ENCODE assay signal across 15 cellular contexts in the genomic region with DNA sequence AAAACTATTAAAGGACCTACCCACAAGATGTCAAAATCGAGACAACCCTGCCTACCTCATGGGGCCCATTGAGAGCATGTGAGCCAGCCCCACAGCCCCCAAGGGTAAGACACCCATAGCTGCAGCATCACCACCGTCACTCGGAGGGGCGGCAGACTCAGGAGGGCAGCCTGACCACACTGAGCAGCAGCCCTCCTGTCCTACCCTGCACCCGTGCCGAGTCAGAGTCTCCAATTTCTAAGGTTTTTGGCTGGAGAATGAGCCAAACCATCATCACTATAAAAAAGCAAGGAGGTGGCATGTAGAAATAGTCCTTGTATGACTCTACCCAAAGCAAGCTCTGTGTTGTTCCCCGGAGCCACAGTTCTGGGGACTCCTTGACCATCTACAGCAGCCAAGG.
DNase-seq lines count a peak whose midpoint lies in the region; ATAC-seq and TF ChIP-seq lines count a peak whose summit lies in the region.
"Had no signal": no experiment of that assay in that cellular context is flagged by ENCODE, and none has a peak within 500 bp of the region (broad histone marks: within the 10 kb centered on the region; RNA-seq: fewer than 3 reads in every experiment).

No MANE protein-coding gene starts in this region.

- H3K4me1 ChIP-seq in Panc1 (ENCODE audit: control insufficient read depth, insufficient read depth, low read length), result no peaks in the 10 kb centered on the region
- H3K4me1 ChIP-seq in gastroesophageal sphincter, result peaks cover 0 to 82% (median 24%) of the 10 kb centered on the region in 3 donors
- peaks cover 41% of the 10 kb centered on the region for H3K4me1 ChIP-seq in smooth muscle cell (ENCODE audit: low read depth)
- H3K4me1 ChIP-seq in OCI-LY7 (ENCODE audit: insufficient read depth, low read length, poor library complexity, severe bottlenecking), result peaks cover 7% of the 10 kb centered on the region
- H3K4me1 ChIP-seq: parathyroid adenoma had no signal

- H2AFZ ChIP-seq in smooth muscle cell (ENCODE audit: low read depth), result no peak overlapping the region
- H2AFZ ChIP-seq in OCI-LY7 (ENCODE audit: low read length), result no peak overlapping the region
- H2AFZ ChIP-seq: parathyroid adenoma had no signal

- peaks cover 77% of the 10 kb centered on the region for H3K4me1 Mint-ChIP-seq in activated naive CD4-positive, alpha-beta T cell treated with anti-CD3 and anti-CD28 coated beads, Interleukin-2, amount 50 U/mL, for 24 hours

- peaks cover 2% of the 10 kb centered on the region for H3K36me3 Mint-ChIP-seq in activated naive CD4-positive, alpha-beta T cell treated with anti-CD3 and anti-CD28 coated beads, Interleukin-2, amount 50 U/mL, for 24 hours

- intact Hi-C loops in Panc1 (cut with micrococcal nuclease; ENCODE audit: unreplicated experiment), result loop anchor here (5.0 kb wide), 1 partner anchor 176 kb away; no protein-coding TSS in a partner anchor
- intact Hi-C loops in OCI-LY7 (cut with micrococcal nuclease; ENCODE audit: unreplicated experiment), result loop anchor here (1.0 to 2.0 kb wide), 2 partner anchors 95 to 178 kb away; a partner anchor contains a TSS

- TF ChIP-seq EP300 in gastroesophageal sphincter (IDR thresholded peaks at IDR 0.05), result no peak

- no peak for DNase-seq in activated naive CD4-positive, alpha-beta T cell (lab: John Stamatoyannopoulos, UW)
- DNase-seq in Panc1 (ENCODE audit: low read depth, low spot score) (no peak), smooth muscle cell (lab: John Stamatoyannopoulos, UW; ENCODE audit: unreplicated experiment) (no peak), HT-29 (ENCODE audit: low spot score) (no peak), OCI-LY7 (ENCODE audit: low spot score) (no peak)
- DNase-seq: activated CD4-positive, CD25-positive, alpha-beta regulatory T cell treated with anti-CD3 and anti-CD28 coated beads, Interleukin-2, amount 50 U/mL, for 72 hours; activated T-cell treated with anti-CD3 and anti-CD28 coated beads, Interleukin-2, amount 50 U/mL, for 4 hours; COR-L47; HCEC 1CT; NCI-H1105 treated with DMSO at 0.1 percent for 48 hours; stimulated activated naive CD8-positive, alpha-beta T cell treated with anti-CD3 and anti-CD28 coated beads, Interleukin-15, amount 100 ng/mL, for 72 hours had no signal

- H3K9me2 ChIP-seq in OCI-LY7 (ENCODE audit: insufficient read depth, low read length), result no peaks in the 10 kb centered on the region

- no peak overlapping the region for H3K27ac ChIP-seq in Panc1 (ENCODE audit: low read length)
- H3K27ac ChIP-seq in gastroesophageal sphincter, result peak overlapping the region in 3 of 4 donors; percentile 67 to 78 (median 75)
- H3K27ac ChIP-seq in smooth muscle cell (ENCODE audit: low read depth), result no peak overlapping the region
- H3K27ac ChIP-seq in OCI-LY7 (ENCODE audit: low read depth, low read length, poor library complexity, severe bottlenecking), result no peak overlapping the region

- peak overlapping the region; percentile 59 for H3K27ac Mint-ChIP-seq in activated naive CD4-positive, alpha-beta T cell treated with anti-CD3 and anti-CD28 coated beads, Interleukin-2, amount 50 U/mL, for 24 hours

- H3K9me3 ChIP-seq in Panc1 (ENCODE audit: control insufficient read depth, insufficient read depth, low read depth, low read length), result no peaks in the 10 kb centered on the region
- no peaks in the 10 kb centered on the region for H3K9me3 ChIP-seq in gastroesophageal sphincter
- H3K9me3 ChIP-seq in smooth muscle cell (replicated peaks; ENCODE audit: low read depth), result no peaks in the 10 kb centered on the region
- no peaks in the 10 kb centered on the region for H3K9me3 ChIP-seq in OCI-LY7 (ENCODE audit: low read length)

- H3K4me3 ChIP-seq in Panc1 (ENCODE audit: low read depth in 2 of 2, low read length in 2 of 2) (no peak overlapping the region), gastroesophageal sphincter (no peak overlapping the region), smooth muscle cell (no peak overlapping the region), OCI-LY7 (ENCODE audit: low read depth, low read length, poor library complexity, severe bottlenecking) (no peak overlapping the region)

- no peak for TF ChIP-seq POLR2A in gastroesophageal sphincter (IDR thresholded peaks at IDR 0.05)

- peaks cover 71% of the 10 kb centered on the region for H3K79me2 ChIP-seq in smooth muscle cell (ENCODE audit: low read depth)
- no peaks in the 10 kb centered on the region for H3K79me2 ChIP-seq in OCI-LY7 (ENCODE audit: insufficient read depth, low read depth, low read length)

- no peak for TF ChIP-seq CTCF in Panc1 (IDR thresholded peaks at IDR 0.05)
- no peak for TF ChIP-seq CTCF in gastroesophageal sphincter (IDR thresholded peaks at IDR 0.05)
- no peak for TF ChIP-seq CTCF in smooth muscle cell (IDR thresholded peaks at IDR 0.05; ENCODE audit: borderline replicate concordance, insufficient read depth, poor library complexity, severe bottlenecking)
- no peak for TF ChIP-seq CTCF in OCI-LY7 (conservative IDR thresholded peaks at IDR 0.05; ENCODE audit: low read length)

- H3K9ac ChIP-seq in smooth muscle cell (ENCODE audit: low read depth), result no peak overlapping the region
- H3K9ac ChIP-seq: parathyroid adenoma had no signal

- BruUV-seq in Panc1 (replicated peaks; lab: Mats Ljungman, UMichigan) (no TSS peak), OCI-LY7 (replicated peaks; lab: Mats Ljungman, UMichigan) (no TSS peak)

- in situ Hi-C loops in Panc1 (cut with HindIII; ENCODE audit: low pct_unique_long_range_greater_than_20kb, low sequenced_read_pairs), result no loop called here

- no peaks in the 10 kb centered on the region for H3K9me3 Mint-ChIP-seq in activated naive CD4-positive, alpha-beta T cell treated with anti-CD3 and anti-CD28 coated beads, Interleukin-2, amount 50 U/mL, for 24 hours
- H3K9me3 Mint-ChIP-seq: activated T-cell treated with anti-CD3 and anti-CD28 coated beads, Interleukin-2, amount 50 U/mL, for 4 hours had no signal

- POLR2A ChIA-PET in Panc1 (lab: Charles Lee) (interaction anchor here (0.6 kb wide), 1 partner anchor 54 kb away, joined by 3 read pairs; no protein-coding TSS in a partner anchor), OCI-LY7 (lab: Charles Lee) (no interaction called here)

- WGBS in gastroesophageal sphincter (ENCODE audit: low coverage in 1 of 2), 2 donors, result 86% methylated on average over 2 of the region's 7 CpGs; no CpG with 5 or more reads in 1 of the 2 donors
- 83% methylated on average over 7 of the region's 7 CpGs for WGBS in smooth muscle cell (ENCODE audit: low lambda C conversion rate)

- H3K4me2 ChIP-seq in smooth muscle cell, result peak overlapping the region; percentile 40
- H3K4me2 ChIP-seq in OCI-LY7 (ENCODE audit: low read length), result no peak overlapping the region

- H3K27me3 ChIP-seq in Panc1 (ENCODE audit: control insufficient read depth, insufficient read depth, low read length) (no peaks in the 10 kb centered on the region), gastroesophageal sphincter (no peaks in the 10 kb centered on the region), smooth muscle cell (ENCODE audit: low read depth) (no peaks in the 10 kb centered on the region)

- ATAC-seq in Panc1 (0 out of 2 replicates have a peak, but pooled peaks have one; percentile 23), gastroesophageal sphincter (no peak), HG03457 (IDR thresholded peaks at IDR 0.05; ENCODE audit: unreplicated experiment) (no peak)

- H3K36me3 ChIP-seq in Panc1 (ENCODE audit: control insufficient read depth, insufficient read depth, low read length), result no peaks in the 10 kb centered on the region
- H3K36me3 ChIP-seq in gastroesophageal sphincter, result no peaks in the 10 kb centered on the region
- H3K36me3 ChIP-seq in smooth muscle cell (ENCODE audit: low read depth), result no peaks in the 10 kb centered on the region
- H3K36me3 ChIP-seq in OCI-LY7 (ENCODE audit: insufficient read depth, low read length), result no peaks in the 10 kb centered on the region; the same call in 1 of the 2 replicates

- H4K20me1 ChIP-seq in smooth muscle cell (ENCODE audit: low read depth), result peaks cover 92% of the 10 kb centered on the region
- no peaks in the 10 kb centered on the region; the same call in 1 of the 2 replicates for H4K20me1 ChIP-seq in OCI-LY7 (ENCODE audit: insufficient read depth, low read length)

- no peaks in the 10 kb centered on the region for H3K27me3 Mint-ChIP-seq in activated naive CD4-positive, alpha-beta T cell treated with anti-CD3 and anti-CD28 coated beads, Interleukin-2, amount 50 U/mL, for 24 hours
- H3K27me3 Mint-ChIP-seq: stimulated activated naive CD8-positive, alpha-beta T cell treated with anti-CD3 and anti-CD28 coated beads, Interleukin-15, amount 100 ng/mL, for 72 hours had no signal

- CTCF ChIA-PET in Panc1 (lab: Charles Lee), result no interaction called here
- CTCF ChIA-PET in OCI-LY7 (lab: Charles Lee; ENCODE audit: unreplicated experiment), result interaction anchor here (0.7 kb wide), 1 partner anchor 80 kb away, joined by 7 read pairs; no protein-coding TSS in a partner anchor

- H3K4me3 Mint-ChIP-seq in activated naive CD4-positive, alpha-beta T cell treated with anti-CD3 and anti-CD28 coated beads, Interleukin-2, amount 50 U/mL, for 24 hours, result no peak overlapping the region
- H3K4me3 Mint-ChIP-seq: activated T-cell treated with anti-CD3 and anti-CD28 coated beads, Interleukin-2, amount 50 U/mL, for 4 hours had no signal

- H3F3A ChIP-seq in smooth muscle cell (ENCODE audit: low read depth), result no peaks in the 10 kb centered on the region

Comparison
In these comparisons a context has a peak if more than half of its experiments do, and no peak if none do; other contexts are left out.
1. H3K27ac ChIP-seq: peak in gastroesophageal sphincter (3 of 4); none in Panc1 (single experiment), smooth muscle cell (single experiment) and OCI-LY7 (single experiment).